In the genomic region with DNA sequence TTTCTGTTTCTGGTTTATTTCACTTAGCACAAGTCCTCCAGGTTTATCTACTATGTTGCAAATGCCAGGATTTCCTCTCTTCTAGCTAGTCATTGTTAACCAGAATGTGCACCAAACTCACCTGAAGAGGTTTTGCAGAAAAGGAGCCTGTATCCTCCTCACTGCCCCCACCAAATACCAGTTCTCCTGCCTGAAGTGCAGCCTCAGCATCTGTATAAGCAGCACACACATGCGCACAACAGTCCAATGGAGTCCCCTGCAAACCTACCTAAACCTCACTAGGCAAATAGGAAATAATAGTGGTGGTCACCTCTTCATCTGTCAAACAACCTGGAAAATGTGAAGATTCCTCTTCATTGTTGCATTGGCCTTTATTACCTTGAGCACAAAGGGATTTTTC, we compare ENCODE assay signal across 27 cellular contexts.
"Had no signal": no experiment of that assay in that cellular context is flagged by ENCODE, and none has a peak within 500 bp of the region (broad histone marks: within the 10 kb centered on the region; RNA-seq: fewer than 3 reads in every experiment).

No MANE protein-coding gene starts in this region.

- H3K27ac ChIP-seq: adrenal gland, body of pancreas, Peyer's patch, RWPE1, SJCRH30, SK-N-MC, WERI-Rb-1 had no signal

- H3K9me3 ChIP-seq: adrenal gland, body of pancreas, Peyer's patch, SJCRH30 had no signal

- H3K4me1 ChIP-seq: adrenal gland, body of pancreas, Peyer's patch, SJCRH30 had no signal

- FAIRE-seq: astrocyte, colon had no signal

- DNase-seq: activated CD4-positive, alpha-beta T cell treated with anti-CD3 and anti-CD28 coated beads, Interleukin-2, amount 10 ng/mL, durations not matched to agents 24 days and 14 days; activated CD4-positive, alpha-beta T cell treated with anti-CD3 and anti-CD28 coated beads, Interleukin-2, amount 50 U/mL, for 48 hours; activated CD4-positive, CD25-positive, alpha-beta regulatory T cell; activated CD8-positive, alpha-beta T cell treated with anti-CD3 and anti-CD28 coated beads, Interleukin-2, amount 10 ng/mL, durations not matched to agents 7 days and 5 days; activated gamma-delta T cell treated with Interleukin-2 at 50 U/mL for 16 hours; activated naive CD4-positive, alpha-beta T cell treated with anti-CD3 and anti-CD28 coated beads for 36 hours; activated T-cell treated with anti-CD3 and anti-CD28 coated beads, Interleukin-2, amount 50 U/mL, for 24 hours; adrenal gland; body of pancreas; central memory CD4-positive, alpha-beta T cell; NCI-H1105; NCI-H1417 treated with DMSO at 0.1 percent for 48 hours; NCI-H187 treated with DMSO at 0.1 percent for 48 hours; NCI-H2171; NCI-H510A; NCI-H526; NCI-H748 treated with DMSO at 0.1 percent for 48 hours; NK-92 treated with Interleukin-12 subunit alpha and Interleukin-12 subunit beta, amount 100 ng/mL, for 24 hours; PC-3; Peyer's patch; SJCRH30; T1000; WERI-Rb-1 had no signal

- H3K36me3 ChIP-seq: adrenal gland, Peyer's patch, SJCRH30, WERI-Rb-1 had no signal

- H3K4me3 ChIP-seq: adrenal gland, body of pancreas, Peyer's patch, SJCRH30, SK-N-MC had no signal

- H3K27me3 ChIP-seq: adrenal gland, body of pancreas, Peyer's patch had no signal
